Comparison of ENCODE assay signal across 8 cellular contexts in genomic region chr1:156284112-156284511, GRCh38. TPM values are rescaled to one million over a fixed set of nuclear protein-coding genes. Genes with fewer than 3 reads are reported as not detected.
A peak's percentile ranks its signal among the peaks of the same experiment; 100 is the strongest.
DNase-seq lines count a peak whose midpoint lies in the region; ATAC-seq and TF ChIP-seq lines count a peak whose summit lies in the region.

Gene TMEM79, plus strand, starts transcription at chr1:156284325. Its CDS starts 902 bp downstream, at chr1:156285227.

- H3K27me3 ChIP-seq in GM23248 (replicated peaks; ENCODE audit: insufficient read depth) (no peaks in the 10 kb centered on the region), SJCRH30 (no peaks in the 10 kb centered on the region), sigmoid colon (no peaks in the 10 kb centered on the region)

- DNase-seq in GM23248 = no peak
- DNase-seq in SJCRH30 = no peak
- no peak for DNase-seq in fibroblast of mammary gland (ENCODE audit: low read depth)
- no peak for DNase-seq in sigmoid colon
- no peak for DNase-seq in NCI-H187 (lab: John Stamatoyannopoulos, UW)
- no peak for DNase-seq in GM19240 (ENCODE audit: insufficient read length, low spot score)
- no peak for DNase-seq in NCI-H524 treated with DMSO at 0.1 percent for 48 hours (lab: John Stamatoyannopoulos, UW)

- no peak for ATAC-seq in HG02973 (IDR thresholded peaks at IDR 0.05; ENCODE audit: unreplicated experiment)

- TF ChIP-seq CTCF in fibroblast of mammary gland (conservative IDR thresholded peaks at IDR 0.05; ENCODE audit: control insufficient read depth, insufficient read depth, low read depth, low read length) (no peak), sigmoid colon (IDR thresholded peaks at IDR 0.05) (no peak)

- no peak for TF ChIP-seq POLR2A in sigmoid colon (IDR thresholded peaks at IDR 0.05)

- H3K9me2 ChIP-seq in GM23248 (ENCODE audit: insufficient read depth) = no peaks in the 10 kb centered on the region

- H2AFZ ChIP-seq in GM23248 = peak within 1 kb of the TSS; percentile 88

- H3K36me3 ChIP-seq in GM23248 (ENCODE audit: low read depth) = peaks cover 7% of the 10 kb centered on the region; the same call in 1 of the 2 replicates
- H3K36me3 ChIP-seq in SJCRH30 = 0 out of 2 replicates have a peak, but pooled peaks cover 2% of the 10 kb centered on the region
- H3K36me3 ChIP-seq in sigmoid colon = peaks cover 0 to 9% (median 0%) of the 10 kb centered on the region in 4 donors

- H3K9ac ChIP-seq in GM23248 = peak within 1 kb of the TSS; percentile 93

- peaks cover 32% of the 10 kb centered on the region for H3K4me1 ChIP-seq in GM23248 (ENCODE audit: insufficient read depth)
- H3K4me1 ChIP-seq in SJCRH30 = peaks cover 9% of the 10 kb centered on the region
- peaks cover 0 to 33% (median 29%) of the 10 kb centered on the region in 4 donors for H3K4me1 ChIP-seq in sigmoid colon

- peaks cover 4% of the 10 kb centered on the region; the same call in 1 of the 2 replicates for H4K20me1 ChIP-seq in GM23248 (ENCODE audit: insufficient read depth)

- peaks cover 30% of the 10 kb centered on the region for H3F3A ChIP-seq in GM23248 (ENCODE audit: insufficient read depth)

- peak within 1 kb of the TSS; percentile 80 for H3K27ac ChIP-seq in GM23248
- peak within 1 kb of the TSS; percentile 87; the same call in 1 of the 2 replicates for H3K27ac ChIP-seq in SJCRH30
- peak within 1 kb of the TSS; percentile 84 to 92 (median 90) for H3K27ac ChIP-seq in sigmoid colon

- TF ChIP-seq EP300 in sigmoid colon (IDR thresholded peaks at IDR 0.05) = no peak

- peak within 1 kb of the TSS; percentile 89 for H3K4me2 ChIP-seq in GM23248 (ENCODE audit: unreplicated experiment)

- peaks cover 51% of the 10 kb centered on the region for H3K79me2 ChIP-seq in GM23248 (ENCODE audit: insufficient read depth)

- H3K9me3 ChIP-seq in GM23248 (ENCODE audit: low read depth) = no peaks in the 10 kb centered on the region
- H3K9me3 ChIP-seq in SJCRH30 (replicated peaks) = no peaks in the 10 kb centered on the region
- no peaks in the 10 kb centered on the region for H3K9me3 ChIP-seq in sigmoid colon

- intact Hi-C loops in sigmoid colon (cut with DNase I) = no loop called here

- 81 to 83% methylated on average over 7 of the region's 7 CpGs for WGBS in GM23248 (ENCODE audit: low coverage in 1 of 2, low lambda C conversion rate in 2 of 2, missing lambda C conversion rate in 2 of 2), 2 experiments
- 35 to 76% methylated on average over 7 of the region's 7 CpGs for WGBS in sigmoid colon, 2 donors

- in situ Hi-C loops in GM23248 (cut with MboI) = no loop called here

- H3K4me3 ChIP-seq in GM23248 (peak within 1 kb of the TSS; percentile 94), SJCRH30 (peak within 1 kb of the TSS; percentile 91), fibroblast of mammary gland (ENCODE audit: control insufficient read depth, low read depth, low read length) (peak within 1 kb of the TSS; percentile 93), sigmoid colon (peak within 1 kb of the TSS; percentile 69 to 93 (median 80))

RNA-seq across cellular contexts. Expression of gene TMEM79, which starts in this region (rescaled TPM):
- total RNA-seq in GM23248 (2014; rRNA removed; shearing (Covaris generic)) = 0.63 and 1.8 TPM in 2 replicates
- polyA plus RNA-seq in GM23248 (2016; fragmentation: Nextera tagmentation; extraction: Ambion mirVana) (3.8 and 3.9 TPM in 2 replicates), sigmoid colon (1 to 10 TPM; 1.8 to 5.6 (median 2.3) TPM)
- total RNA-seq in SJCRH30 (2014; rRNA removed; shearing (Covaris generic)) = 2.6 and 2.7 TPM in 2 replicates
- 1 to 10 TPM in 2 of 4 donors, under 1 TPM in 2; 0.41 to 1.5 (median 0.91) TPM for total RNA-seq in sigmoid colon
